Comparison of ENCODE assay signal across 8 cellular contexts in genomic region chr17:82231562-82232321, GRCh38. TPM values are rescaled to one million over a fixed set of nuclear protein-coding genes. Genes with fewer than 3 reads are reported as not detected.
DNase-seq lines count a peak whose midpoint lies in the region; ATAC-seq and TF ChIP-seq lines count a peak whose summit lies in the region.

No MANE protein-coding gene starts in this region.

- H3K4me1 ChIP-seq in muscle layer of colon (ENCODE audit: insufficient read depth, low read length), result peaks cover 36% of the 10 kb centered on the region

- H3K9ac ChIP-seq in muscle layer of colon (ENCODE audit: low read length), result peak overlapping the region; percentile 21

- no peaks in the 10 kb centered on the region for H3K9me3 ChIP-seq in muscle layer of colon (ENCODE audit: low read length)

- no peaks in the 10 kb centered on the region for H3K36me3 ChIP-seq in muscle layer of colon (ENCODE audit: insufficient read depth, low read length)

- H3K4me3 ChIP-seq in GM12875 (ENCODE audit: low read depth, low read length), result peak overlapping the region; percentile 58
- peak overlapping the region; percentile 98 for H3K4me3 ChIP-seq in epithelial cell of proximal tubule (ENCODE audit: low read depth, low read length)
- peak overlapping the region; percentile 73 to 74 for H3K4me3 ChIP-seq in muscle layer of colon (ENCODE audit: low read depth in 1 of 2, low read length in 2 of 2)

- no peak for TF ChIP-seq CTCF in GM12875 (IDR thresholded peaks at IDR 0.05; ENCODE audit: borderline replicate concordance, insufficient read depth, low read depth, low read length)
- no peak for TF ChIP-seq CTCF in epithelial cell of proximal tubule (conservative IDR thresholded peaks at IDR 0.05; ENCODE audit: low read depth, low read length)

- ATAC-seq in HG03342 (IDR thresholded peaks at IDR 0.05; ENCODE audit: unreplicated experiment) (no peak), GM21528 (IDR thresholded peaks at IDR 0.05; ENCODE audit: low FRiP score, unreplicated experiment) (no peak)

- peaks cover 0 to 12% of the 10 kb centered on the region in 2 donors for H3K27me3 ChIP-seq in muscle layer of colon (ENCODE audit: control insufficient read depth in 1 of 2, insufficient read depth in 2 of 2, low read length in 2 of 2)

- DNase-seq in A172 (ENCODE audit: low spot score), result peak; percentile 69
- DNase-seq in epithelial cell of proximal tubule (ENCODE audit: low read depth), result no peak
- no peak for DNase-seq in NCI-H1048 (lab: John Stamatoyannopoulos, UW)

- H3K27ac ChIP-seq in muscle layer of colon (ENCODE audit: low read depth, low read length), result peak overlapping the region; percentile 82

TF ChIP-seq in PFSK-1, 5 proteins besides CTCF, POLR2A, EP300 and RAD21:
- TF ChIP-seq POLR2AphosphoS5 (IDR thresholded peaks at IDR 0.05; ENCODE audit: low read depth, low read length), result no peak; the same call in 1 of the 2 replicates
- peak; percentile 22; the same call in 1 of the 2 replicates for TF ChIP-seq TAF1 (IDR thresholded peaks at IDR 0.05; ENCODE audit: borderline replicate concordance, insufficient read depth, low read length)
- TF ChIP-seq, protein P1, sequence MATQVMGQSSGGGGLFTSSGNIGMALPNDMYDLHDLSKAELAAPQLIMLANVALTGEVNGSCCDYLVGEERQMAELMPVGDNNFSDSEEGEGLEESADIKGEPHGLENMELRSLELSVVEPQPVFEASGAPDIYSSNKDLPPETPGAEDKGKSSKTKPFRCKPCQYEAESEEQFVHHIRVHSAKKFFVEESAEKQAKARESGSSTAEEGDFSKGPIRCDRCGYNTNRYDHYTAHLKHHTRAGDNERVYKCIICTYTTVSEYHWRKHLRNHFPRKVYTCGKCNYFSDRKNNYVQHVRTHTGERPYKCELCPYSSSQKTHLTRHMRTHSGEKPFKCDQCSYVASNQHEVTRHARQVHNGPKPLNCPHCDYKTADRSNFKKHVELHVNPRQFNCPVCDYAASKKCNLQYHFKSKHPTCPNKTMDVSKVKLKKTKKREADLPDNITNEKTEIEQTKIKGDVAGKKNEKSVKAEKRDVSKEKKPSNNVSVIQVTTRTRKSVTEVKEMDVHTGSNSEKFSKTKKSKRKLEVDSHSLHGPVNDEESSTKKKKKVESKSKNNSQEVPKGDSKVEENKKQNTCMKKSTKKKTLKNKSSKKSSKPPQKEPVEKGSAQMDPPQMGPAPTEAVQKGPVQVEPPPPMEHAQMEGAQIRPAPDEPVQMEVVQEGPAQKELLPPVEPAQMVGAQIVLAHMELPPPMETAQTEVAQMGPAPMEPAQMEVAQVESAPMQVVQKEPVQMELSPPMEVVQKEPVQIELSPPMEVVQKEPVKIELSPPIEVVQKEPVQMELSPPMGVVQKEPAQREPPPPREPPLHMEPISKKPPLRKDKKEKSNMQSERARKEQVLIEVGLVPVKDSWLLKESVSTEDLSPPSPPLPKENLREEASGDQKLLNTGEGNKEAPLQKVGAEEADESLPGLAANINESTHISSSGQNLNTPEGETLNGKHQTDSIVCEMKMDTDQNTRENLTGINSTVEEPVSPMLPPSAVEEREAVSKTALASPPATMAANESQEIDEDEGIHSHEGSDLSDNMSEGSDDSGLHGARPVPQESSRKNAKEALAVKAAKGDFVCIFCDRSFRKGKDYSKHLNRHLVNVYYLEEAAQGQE (IDR thresholded peaks at IDR 0.05; ENCODE audit: insufficient read depth in 1 of 2, low read depth in 2 of 2, low read length in 2 of 2), result 0 out of 4 replicates have a peak, but pooled peaks of 1 of the 2 experiments have one; percentile 27
- no peak for TF ChIP-seq FOXP2 (optimal IDR thresholded peaks at IDR 0.05; ENCODE audit: borderline replicate concordance, extremely low read depth, extremely low read length, insufficient read depth)
- 0 out of 2 replicates have a peak, but pooled peaks have one; percentile 46 for TF ChIP-seq SIN3A (IDR thresholded peaks at IDR 0.05; ENCODE audit: borderline replicate concordance, insufficient read depth, low read length)

RNA-seq across cellular contexts. Expression of gene SLC16A3, which starts 2.9 kb away (rescaled TPM):
- total RNA-seq in A172 (2014; rRNA removed; shearing (Covaris generic)), result 65.3 and 66.7 TPM in 2 replicates
- polyA plus RNA-seq in PFSK-1 (2012; ENCODE audit: insufficient read length, low read depth), result 813 TPM
- 169 and 190 TPM in 2 replicates for total RNA-seq in epithelial cell of proximal tubule

RNA-seq across cellular contexts. Expression of gene CCDC57, which starts 19.1 kb away (rescaled TPM):
- total RNA-seq in A172 (2014; rRNA removed; shearing (Covaris generic)), result 8.9 and 14.6 TPM in 2 replicates
- polyA plus RNA-seq in PFSK-1 (2012; ENCODE audit: insufficient read length, low read depth), result 65.2 TPM
- total RNA-seq in epithelial cell of proximal tubule, result 10.5 and 10.8 TPM in 2 replicates

RNA-seq across cellular contexts. Expression of gene CSNK1D, which starts 41.8 kb away (rescaled TPM):
- total RNA-seq in A172 (2014; rRNA removed; shearing (Covaris generic)), result 19.9 and 20.9 TPM in 2 replicates
- 269 TPM for polyA plus RNA-seq in PFSK-1 (2012; ENCODE audit: insufficient read length, low read depth)
- 32.0 and 54.1 TPM in 2 replicates for total RNA-seq in epithelial cell of proximal tubule
